In the genomic region with DNA sequence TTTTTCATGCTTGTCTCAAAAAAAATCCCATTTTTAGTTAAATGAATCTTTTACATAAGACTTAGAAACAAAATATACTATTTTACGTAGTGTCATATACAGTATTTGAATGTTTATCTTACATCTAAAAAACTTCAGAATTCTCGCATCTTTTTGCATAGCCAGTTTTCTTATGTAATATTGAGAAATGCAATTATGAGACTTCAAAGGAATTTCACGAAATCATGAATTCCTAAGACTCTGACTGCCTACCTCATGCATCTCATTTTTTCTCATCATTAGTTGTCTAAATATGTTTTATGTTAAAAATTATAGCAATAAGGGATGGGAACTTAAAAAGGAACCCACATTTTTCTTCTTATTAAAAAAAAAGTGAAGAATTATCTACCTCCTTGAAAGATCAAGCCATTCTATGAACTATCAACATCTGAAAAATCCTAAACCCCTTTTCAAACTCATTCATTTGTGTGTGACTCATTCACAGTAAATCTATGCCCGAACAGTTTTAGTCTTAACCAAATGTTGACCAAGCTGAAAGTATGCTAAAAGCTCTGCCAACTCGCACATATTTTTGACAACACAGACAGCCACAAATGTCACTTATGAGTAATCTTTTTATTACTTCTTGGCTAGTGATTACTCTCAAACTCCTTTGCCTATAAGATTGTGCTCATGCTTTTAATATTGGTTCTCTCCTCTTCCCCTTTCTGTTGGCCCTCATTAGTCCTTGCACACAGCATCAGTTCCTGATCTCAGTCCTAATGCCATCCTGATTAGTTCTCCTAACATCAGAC, we compare ENCODE assay signal across 9 cellular contexts.
DNase-seq lines count a peak whose midpoint lies in the region; ATAC-seq, FAIRE-seq and TF ChIP-seq lines count a peak whose summit lies in the region.
"Had no signal": no experiment of that assay in that cellular context is flagged by ENCODE, and none has a peak within 500 bp of the region (broad histone marks: within the 10 kb centered on the region; RNA-seq: fewer than 3 reads in every experiment).

No MANE protein-coding gene starts in this region.

- DNase-seq in Daoy (ENCODE audit: low read depth): peak; percentile 43
- peak; percentile 94 for DNase-seq in GM23248
- peak; percentile 90 for DNase-seq in M059J (ENCODE audit: low read depth)
- DNase-seq in fibroblast of villous mesenchyme (ENCODE audit: low read depth): peak; percentile 71
- DNase-seq in activated effector memory CD4-positive, alpha-beta T cell treated with anti-CD3 and anti-CD28 coated beads, Interleukin-2, amount 50 U/mL, for 16 hours: no peak
- no peak for DNase-seq in activated gamma-delta T cell (lab: John Stamatoyannopoulos, UW)
- DNase-seq in GM12892 (ENCODE audit: insufficient read length): no peak
- DNase-seq: effector memory CD8-positive, alpha-beta T cell had no signal

- 13 to 16% methylated on average over 5 of the region's 5 CpGs for whole genome bisulfite sequencing in GM23248 (ENCODE audit: low coverage in 1 of 2, low lambda C conversion rate in 2 of 2, missing lambda C conversion rate in 2 of 2), 2 experiments

- H3K4me3 ChIP-seq in GM23248: peak overlapping the region; percentile 45
- no peak overlapping the region for H3K4me3 ChIP-seq in fibroblast of villous mesenchyme (ENCODE audit: low read depth, low read length)

- no peak for FAIRE-seq in GM12892 (lab: Jason Lieb, UNC)

- peaks cover 56% of the 10 kb centered on the region for H3K4me1 ChIP-seq in GM23248 (ENCODE audit: insufficient read depth)

- TF ChIP-seq CTCF in fibroblast of villous mesenchyme (IDR thresholded peaks at IDR 0.05; ENCODE audit: insufficient read depth, low read depth, low read length): no peak

- peak overlapping the region; percentile 62 for H3K4me2 ChIP-seq in GM23248 (ENCODE audit: unreplicated experiment)

- H3K9me2 ChIP-seq in GM23248 (ENCODE audit: insufficient read depth): no peaks in the 10 kb centered on the region; the same call in 1 of the 2 replicates

- no peaks in the 10 kb centered on the region for H3K79me2 ChIP-seq in GM23248 (ENCODE audit: insufficient read depth)

- no peaks in the 10 kb centered on the region for H3K27me3 ChIP-seq in GM23248 (replicated peaks; ENCODE audit: insufficient read depth)

- H3K9ac ChIP-seq in GM23248: peak overlapping the region; percentile 56

- peak overlapping the region; percentile 81 for H3K27ac ChIP-seq in GM23248

- no peak for ATAC-seq in GM19328 (IDR thresholded peaks at IDR 0.05; ENCODE audit: unreplicated experiment)
- ATAC-seq: effector memory CD8-positive, alpha-beta T cell had no signal

- 0 out of 2 replicates have a peak overlapping the region, but pooled peaks have one; percentile 52 for H2AFZ ChIP-seq in GM23248

- TF ChIP-seq POLR2A in GM12892 (IDR thresholded peaks at IDR 0.05; ENCODE audit: low read depth, low read length): no peak

- H3K9me3 ChIP-seq in GM23248 (ENCODE audit: low read depth): no peaks in the 10 kb centered on the region

- in situ Hi-C loops in GM23248 (cut with MboI): no loop called here

- H3F3A ChIP-seq in GM23248 (ENCODE audit: insufficient read depth): peaks cover 47% of the 10 kb centered on the region

- no peaks in the 10 kb centered on the region for H3K36me3 ChIP-seq in GM23248 (ENCODE audit: low read depth)

- no peaks in the 10 kb centered on the region for H4K20me1 ChIP-seq in GM23248 (ENCODE audit: insufficient read depth)

Comparison
In these comparisons a context has a peak if more than half of its experiments do, and no peak if none do; other contexts are left out.
1. DNase-seq: peak in Daoy (single experiment), GM23248 (single experiment), M059J (single experiment) and fibroblast of villous mesenchyme (single experiment); none in activated effector memory CD4-positive, alpha-beta T cell treated with anti-CD3 and anti-CD28 coated beads, Interleukin-2, amount 50 U/mL, for 16 hours (single experiment), activated gamma-delta T cell (single experiment) and GM12892 (single experiment).